23 cellular contexts compared by ENCODE assay signal in the genomic region with DNA sequence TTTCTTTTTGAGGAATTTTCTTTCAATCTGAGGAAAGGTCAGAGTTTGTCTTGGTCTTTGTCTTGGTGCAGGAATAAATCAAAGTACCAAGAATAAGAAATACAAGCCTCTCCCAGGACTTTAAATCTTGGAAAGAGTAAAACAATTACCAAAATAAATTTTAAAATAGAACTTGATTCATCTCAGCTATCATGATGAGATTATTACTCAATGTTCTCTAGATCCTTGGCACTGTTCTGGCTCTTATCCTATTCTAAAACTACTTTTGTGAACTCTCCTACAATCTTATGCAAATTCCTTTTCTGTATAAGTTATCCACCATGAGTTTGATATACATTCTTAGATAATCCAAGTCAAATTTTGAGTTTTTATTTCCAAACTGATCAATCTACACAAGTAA.
A peak's percentile ranks its signal among the peaks of the same experiment; 100 is the strongest.
DNase-seq lines count a peak whose midpoint lies in the region; ATAC-seq and TF ChIP-seq lines count a peak whose summit lies in the region.
"Had no signal": no experiment of that assay in that cellular context is flagged by ENCODE, and none has a peak within 500 bp of the region (broad histone marks: within the 10 kb centered on the region; RNA-seq: fewer than 3 reads in every experiment).

No MANE protein-coding gene starts in this region.

- no peak overlapping the region for H3K27ac ChIP-seq in psoas muscle
- no peak overlapping the region for H3K27ac ChIP-seq in esophagus squamous epithelium
- H3K27ac ChIP-seq: BLaER1 had no signal

- H3K4me3 ChIP-seq in psoas muscle (no peak overlapping the region), mucosa of descending colon (no peak overlapping the region), esophagus squamous epithelium (no peak overlapping the region)
- H3K4me3 ChIP-seq: BLaER1, GM12878 had no signal

- TF ChIP-seq POLR2A in esophagus squamous epithelium (IDR thresholded peaks at IDR 0.05): no peak

- peak; percentile 3 for DNase-seq in myocyte (ENCODE audit: low read depth)
- no peak for DNase-seq in psoas muscle
- DNase-seq in superior temporal gyrus (ENCODE audit: extremely low spot score): peak; percentile 37
- DNase-seq in NCI-H226: no peak
- DNase-seq in mucosa of descending colon: no peak
- no peak for DNase-seq in esophagus squamous epithelium (lab: John Stamatoyannopoulos, UW)
- DNase-seq: 8988T; ACHN; BE2C; C1 segment of cervical spinal cord; CD4-positive, alpha-beta memory T cell; CD4-positive, CD25-positive, alpha-beta regulatory T cell; CD8-positive, alpha-beta memory T cell; COR-L47; DMS 273 treated with DMSO at 0.1 percent for 48 hours; DMS153; DMS53; DMS79; DND-41; EL; GDM1 had no signal

- H3K4me1 ChIP-seq in psoas muscle: peaks cover 6% of the 10 kb centered on the region
- H3K4me1 ChIP-seq in mucosa of descending colon (ENCODE audit: low read depth): no peaks in the 10 kb centered on the region
- no peaks in the 10 kb centered on the region for H3K4me1 ChIP-seq in esophagus squamous epithelium
- H3K4me1 ChIP-seq: BE2C had no signal

- ATAC-seq in psoas muscle (peak; percentile 52 to 86 (median 76)), mucosa of descending colon (no peak)
- ATAC-seq: GM12878 had no signal

- H3K27me3 ChIP-seq in psoas muscle (ENCODE audit: insufficient read depth in 3 of 3, low read length in 2 of 3) (no peaks in the 10 kb centered on the region), esophagus squamous epithelium (no peaks in the 10 kb centered on the region)
- H3K27me3 ChIP-seq: BE2C, BLaER1 had no signal

- intact Hi-C loops in psoas muscle (cut with DNase I) (loop anchor here in 1 of 2 donors (5.0 kb wide), 1 partner anchor 783 kb away; no protein-coding TSS in a partner anchor), mucosa of descending colon (cut with DNase I, micrococcal nuclease) (no loop called here), esophagus squamous epithelium (cut with DNase I) (no loop called here)

- H3K9me3 ChIP-seq in psoas muscle (no peaks in the 10 kb centered on the region), mucosa of descending colon (no peaks in the 10 kb centered on the region), esophagus squamous epithelium (no peaks in the 10 kb centered on the region)
- H3K9me3 ChIP-seq: BE2C, BLaER1 had no signal

- H3K36me3 ChIP-seq in psoas muscle (ENCODE audit: insufficient read depth in 1 of 2, low read depth in 1 of 2) (no peaks in the 10 kb centered on the region), mucosa of descending colon (ENCODE audit: low read depth) (no peaks in the 10 kb centered on the region), esophagus squamous epithelium (no peaks in the 10 kb centered on the region)
- H3K36me3 ChIP-seq: BE2C, BLaER1 had no signal

- no peak for TF ChIP-seq CTCF in psoas muscle (IDR thresholded peaks at IDR 0.05)
- no peak for TF ChIP-seq CTCF in mucosa of descending colon (IDR thresholded peaks at IDR 0.05)
- TF ChIP-seq CTCF in esophagus squamous epithelium (IDR thresholded peaks at IDR 0.05): no peak

Comparison
In these comparisons a context has a peak if more than half of its experiments do, and no peak if none do; other contexts are left out.
1. DNase-seq: peak in myocyte (single experiment) and superior temporal gyrus (single experiment); none in psoas muscle (0 of 2), NCI-H226 (single experiment), mucosa of descending colon (0 of 3) and esophagus squamous epithelium (single experiment).